In the genomic region with DNA sequence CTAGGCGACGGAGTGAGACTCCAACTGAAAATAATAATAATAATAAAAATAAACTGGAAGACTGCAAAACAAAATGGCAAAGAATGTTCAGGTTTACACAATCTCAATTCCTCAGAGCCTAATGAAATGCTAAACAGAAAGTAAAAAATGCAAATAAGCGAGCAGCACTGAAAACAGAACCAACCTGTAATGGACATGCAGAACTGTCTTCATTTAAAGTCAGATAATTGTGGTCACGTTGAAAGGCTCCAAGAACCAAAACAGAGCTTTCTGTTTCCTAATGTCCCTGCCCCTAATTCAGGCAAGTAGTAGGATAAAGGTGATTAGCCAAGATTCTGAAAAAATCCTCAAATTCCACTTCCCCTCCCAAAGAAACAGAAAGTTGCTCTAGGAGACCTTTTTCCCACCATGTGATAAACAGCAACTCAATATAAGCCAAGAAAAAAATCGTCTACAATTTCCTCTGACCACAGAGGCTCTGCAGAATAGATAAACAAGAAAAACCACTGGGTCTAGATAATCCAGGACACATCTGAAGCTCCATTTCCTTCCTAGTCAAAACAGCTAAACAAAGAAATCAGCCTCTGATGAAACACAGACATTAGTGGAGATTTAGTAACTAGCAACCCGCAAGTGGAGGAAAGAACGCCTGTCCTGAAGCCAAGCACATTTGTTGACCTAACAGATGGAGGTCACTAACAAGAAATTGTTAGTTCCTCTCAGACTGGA, we compare ENCODE assay signal across 9 cellular contexts. TPM values are rescaled to one million over a fixed set of nuclear protein-coding genes. Genes with fewer than 3 reads are reported as not detected.
DNase-seq lines count a peak whose midpoint lies in the region; ATAC-seq and TF ChIP-seq lines count a peak whose summit lies in the region.
"Had no signal": no experiment of that assay in that cellular context is flagged by ENCODE, and none has a peak within 500 bp of the region (broad histone marks: within the 10 kb centered on the region; RNA-seq: fewer than 3 reads in every experiment).

No MANE protein-coding gene starts in this region.

- H3K27me3 ChIP-seq in IMR-90 (ENCODE audit: control insufficient read depth, insufficient read depth, low read length): no peaks in the 10 kb centered on the region

- H3K4me2 ChIP-seq in IMR-90 (ENCODE audit: low read depth, low read length): peak overlapping the region; percentile 92; the same call in 1 of the 2 replicates

- H3K18ac ChIP-seq in IMR-90 (ENCODE audit: low read depth, low read length): peak overlapping the region; percentile 81; the same call in 1 of the 2 replicates

- H3K4me3 ChIP-seq in IMR-90 (ENCODE audit: insufficient read depth, low read depth, low read length): peak overlapping the region; percentile 32; the same call in 1 of the 2 replicates

- H3K23ac ChIP-seq in IMR-90 (ENCODE audit: low read depth, low read length): no peak overlapping the region

- H3K4ac ChIP-seq in IMR-90 (ENCODE audit: low read depth, low read length): no peak overlapping the region; the same call in 1 of the 2 replicates

- H3K27ac Mint-ChIP-seq in activated naive CD8-positive, alpha-beta T cell treated with anti-CD3 and anti-CD28 coated beads for 36 hours: peak overlapping the region; percentile 29

- no peak overlapping the region for H4K91ac ChIP-seq in IMR-90 (ENCODE audit: insufficient read depth, low read depth, low read length)

- H2AFZ ChIP-seq in IMR-90 (replicated peaks; ENCODE audit: low read length, poor library complexity): no peak overlapping the region

- TF ChIP-seq POLR2A in IMR-90 (IDR thresholded peaks at IDR 0.05; ENCODE audit: low read depth, low read length): no peak

- H2AK9ac ChIP-seq in IMR-90 (replicated peaks; ENCODE audit: low read depth, low read length, poor library complexity): no peak overlapping the region

- peaks cover 4% of the 10 kb centered on the region; the same call in 1 of the 2 replicates for H4K20me1 ChIP-seq in IMR-90 (ENCODE audit: insufficient read depth, low read length)

- POLR2A ChIA-PET in IMR-90 (lab: Charles Lee; ENCODE audit: unreplicated experiment): no interaction called here

- BruUV-seq in IMR-90 (replicated peaks; lab: Mats Ljungman, UMichigan): no TSS peak

- 0% methylated on average over 1 of the region's 7 CpGs; no CpG with 5 or more reads in 1 of the 2 experiments for WGBS in IMR-90 (ENCODE audit: extremely low coverage in 2 of 2, insufficient read length in 1 of 2), 2 experiments

- H4K8ac ChIP-seq in IMR-90 (ENCODE audit: low read depth in 2 of 2, low read length in 2 of 2): peak overlapping the region in 1 of 2 experiments; percentile 61; a peak in 2 of 4 replicates

- peaks cover 4% of the 10 kb centered on the region; the same call in 1 of the 2 replicates for H3K4me1 ChIP-seq in IMR-90 (ENCODE audit: control insufficient read depth, insufficient read depth, low read length)

- H2BK5ac ChIP-seq in IMR-90 (ENCODE audit: low read depth, low read length, poor library complexity, severe bottlenecking): peak overlapping the region; percentile 87

- peak overlapping the region; percentile 40; the same call in 1 of the 2 replicates for H4K5ac ChIP-seq in IMR-90 (ENCODE audit: low read depth, low read length)

- H3K4me1 Mint-ChIP-seq in activated naive CD8-positive, alpha-beta T cell treated with anti-CD3 and anti-CD28 coated beads for 36 hours: peaks cover 19% of the 10 kb centered on the region

- H3K14ac ChIP-seq in IMR-90 (replicated peaks; ENCODE audit: low read depth, low read length): no peak overlapping the region; the same call in 1 of the 2 replicates

- in situ Hi-C loops in IMR-90 (cut with MboI; ENCODE audit: low sequenced_read_pairs): no loop called here

- no peak for TF ChIP-seq RAD21 in IMR-90 (IDR thresholded peaks at IDR 0.05; ENCODE audit: low read length)

- peak; percentile 7 for ATAC-seq in GM18868 (IDR thresholded peaks at IDR 0.05; ENCODE audit: unreplicated experiment)
- ATAC-seq in IMR-90 (ENCODE audit: low read depth): peak; percentile 44
- ATAC-seq in HG02938 (IDR thresholded peaks at IDR 0.05; ENCODE audit: unreplicated experiment): no peak
- ATAC-seq: HCT116 had no signal

- no peak overlapping the region; the same call in 1 of the 2 replicates for H2BK20ac ChIP-seq in IMR-90 (ENCODE audit: low read depth, low read length)

- H3K9me1 ChIP-seq in IMR-90 (ENCODE audit: insufficient read depth, low read length): peaks cover 3% of the 10 kb centered on the region; the same call in 1 of the 2 replicates

- H3K9ac ChIP-seq in IMR-90 (ENCODE audit: low read depth, low read length): no peak overlapping the region; the same call in 1 of the 2 replicates

- H3K56ac ChIP-seq in IMR-90 (ENCODE audit: extremely low read depth, insufficient read depth, low read length): no peak overlapping the region

- no peaks in the 10 kb centered on the region for H3K9me3 ChIP-seq in IMR-90 (ENCODE audit: control insufficient read depth, insufficient read depth, low read length)

- H2AK5ac ChIP-seq in IMR-90 (ENCODE audit: low read depth, low read length): no peak overlapping the region

- no peak overlapping the region for H2BK15ac ChIP-seq in IMR-90 (ENCODE audit: low read depth, low read length)

- DNase-seq in AG08396 (ENCODE audit: low spot score): peak; percentile 47
- DNase-seq in IMR-90: peak; percentile 94
- DNase-seq in activated naive CD8-positive, alpha-beta T cell treated with anti-CD3 and anti-CD28 coated beads for 36 hours: no peak
- peak; percentile 86 for DNase-seq in lung microvascular endothelial cell (ENCODE audit: low read depth in 2 of 2)
- DNase-seq in NCI-H1105 treated with DMSO at 0.1 percent for 48 hours (lab: John Stamatoyannopoulos, UW): no peak
- DNase-seq in NCI-H2171 treated with DMSO at 0.1 percent for 48 hours (lab: John Stamatoyannopoulos, UW): no peak

- CTCF ChIA-PET in IMR-90 (lab: Yijun Ruan, JAX): interaction anchor here (1.3 kb wide), 1 partner anchor 19 kb away, joined by 6 read pairs; no protein-coding TSS in a partner anchor

- intact Hi-C loops in IMR-90 (cut with micrococcal nuclease): loop anchor here (5.0 kb wide), 2 partner anchors 338 to 353 kb away; a partner anchor contains a TSS

- H3K4me3 Mint-ChIP-seq in activated naive CD8-positive, alpha-beta T cell treated with anti-CD3 and anti-CD28 coated beads for 36 hours: peak overlapping the region; percentile 18

- no peak overlapping the region for H2BK120ac ChIP-seq in IMR-90 (ENCODE audit: low read depth, low read length)

- dilution Hi-C loops in IMR-90 (cut with HindIII; ENCODE audit: low sequenced_read_pairs, unreplicated experiment): no loop called here

- peak overlapping the region; percentile 97; the same call in 1 of the 2 replicates for H3K27ac ChIP-seq in IMR-90 (ENCODE audit: insufficient read depth, low read length)

- H3K36me3 ChIP-seq in IMR-90 (ENCODE audit: control insufficient read depth, insufficient read depth, low read length): no peaks in the 10 kb centered on the region

- no peak for TF ChIP-seq CTCF in IMR-90 (conservative IDR thresholded peaks at IDR 0.05; ENCODE audit: low read depth, low read length)

- H3K79me1 ChIP-seq in IMR-90 (ENCODE audit: low read depth in 1 of 2, low read length in 2 of 2): peaks cover 15 to 27% of the 10 kb centered on the region in 2 experiments

- H3K9me3 Mint-ChIP-seq in activated naive CD8-positive, alpha-beta T cell treated with anti-CD3 and anti-CD28 coated beads for 36 hours: peaks cover 3% of the 10 kb centered on the region

- H3K36me3 Mint-ChIP-seq in activated naive CD8-positive, alpha-beta T cell treated with anti-CD3 and anti-CD28 coated beads for 36 hours: peaks cover 14% of the 10 kb centered on the region

- no peaks in the 10 kb centered on the region for H3K27me3 Mint-ChIP-seq in activated naive CD8-positive, alpha-beta T cell treated with anti-CD3 and anti-CD28 coated beads for 36 hours

TF ChIP-seq in IMR-90, 13 proteins besides CTCF, POLR2A, EP300 and RAD21 (continues in another document):
- TF ChIP-seq SMC3 (IDR thresholded peaks at IDR 0.05; ENCODE audit: low read depth, low read length) (no peak), RFX5 (IDR thresholded peaks at IDR 0.05; ENCODE audit: low read depth, low read length) (no peak), CHD1 (IDR thresholded peaks at IDR 0.05; ENCODE audit: low read depth, low read length) (no peak), MAFK (IDR thresholded peaks at IDR 0.05; ENCODE audit: low read depth, low read length) (no peak), FOS (IDR thresholded peaks at IDR 0.05; ENCODE audit: low read depth, low read length) (no peak), MAZ (IDR thresholded peaks at IDR 0.05; ENCODE audit: borderline replicate concordance, low read depth, low read length) (no peak), CEBPB (IDR thresholded peaks at IDR 0.05; ENCODE audit: low read depth, low read length) (peak; percentile 56), RCOR1 (IDR thresholded peaks at IDR 0.05; ENCODE audit: insufficient replicate concordance, low read length) (no peak), BHLHE40 (IDR thresholded peaks at IDR 0.05; ENCODE audit: low read depth, low read length) (no peak), MXI1 (IDR thresholded peaks at IDR 0.05; ENCODE audit: borderline replicate concordance, low read depth, low read length) (no peak)
- TF ChIP-seq, protein P1, sequence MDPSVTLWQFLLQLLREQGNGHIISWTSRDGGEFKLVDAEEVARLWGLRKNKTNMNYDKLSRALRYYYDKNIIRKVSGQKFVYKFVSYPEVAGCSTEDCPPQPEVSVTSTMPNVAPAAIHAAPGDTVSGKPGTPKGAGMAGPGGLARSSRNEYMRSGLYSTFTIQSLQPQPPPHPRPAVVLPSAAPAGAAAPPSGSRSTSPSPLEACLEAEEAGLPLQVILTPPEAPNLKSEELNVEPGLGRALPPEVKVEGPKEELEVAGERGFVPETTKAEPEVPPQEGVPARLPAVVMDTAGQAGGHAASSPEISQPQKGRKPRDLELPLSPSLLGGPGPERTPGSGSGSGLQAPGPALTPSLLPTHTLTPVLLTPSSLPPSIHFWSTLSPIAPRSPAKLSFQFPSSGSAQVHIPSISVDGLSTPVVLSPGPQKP (IDR thresholded peaks at IDR 0.05; ENCODE audit: borderline replicate concordance, low read depth, low read length): no peak

RNA-seq across cellular contexts. Expression of a gene that starts 3.0 kb away (rescaled TPM):
- total RNA-seq in IMR-90 (2012; rRNA removed) (18.6 and 29.7 TPM in 2 replicates), lung microvascular endothelial cell (25.1 and 40.1 TPM in 2 replicates)
- 8.6 and 10.6 TPM in 2 replicates for polyA plus RNA-seq in IMR-90 (2012; rRNA removed)
- polyA plus RNA-seq in IMR-90 (2012; cell fraction: cytosol; rRNA removed): 1.1 and 1.5 TPM in 2 replicates
- 2.5 and 10.4 TPM in 2 replicates for polyA plus RNA-seq in IMR-90 (2012; cell fraction: nucleus; rRNA removed; ENCODE audit: low replicate concordance)
- total RNA-seq in activated naive CD8-positive, alpha-beta T cell treated with anti-CD3 and anti-CD28 coated beads for 36 hours: 10 to 100 TPM; 37.6 to 40.7 TPM

Comparison
In these comparisons a context has a peak if more than half of its experiments do, and no peak if none do; other contexts are left out.
1. DNase-seq: peak in AG08396 (single experiment), IMR-90 (single experiment) and lung microvascular endothelial cell (2 of 2); none in activated naive CD8-positive, alpha-beta T cell treated with anti-CD3 and anti-CD28 coated beads for 36 hours (single experiment), NCI-H1105 treated with DMSO at 0.1 percent for 48 hours (single experiment) and NCI-H2171 treated with DMSO at 0.1 percent for 48 hours (single experiment).